Comparison of ENCODE assay signal across 28 cellular contexts in the genomic region with DNA sequence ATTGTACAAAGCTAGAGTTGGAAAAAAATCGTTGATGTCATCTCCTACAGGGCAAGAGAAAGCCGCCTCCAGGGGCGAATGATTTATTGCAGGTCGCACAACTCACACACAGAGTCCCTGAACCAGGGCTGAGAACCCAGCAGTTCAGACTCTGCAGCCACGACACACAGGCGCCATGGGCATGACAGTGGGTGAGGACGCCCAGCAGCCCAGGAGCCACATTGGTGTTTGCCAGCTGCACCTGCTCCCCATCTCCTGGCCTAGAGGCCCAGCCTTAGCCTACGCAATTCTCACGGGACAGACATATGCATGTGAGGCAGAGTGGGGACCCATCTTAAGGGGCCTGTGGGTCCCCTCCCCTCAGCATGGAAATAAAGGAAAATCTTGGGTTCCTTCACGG.
"Had no signal": no experiment of that assay in that cellular context is flagged by ENCODE, and none has a peak within 500 bp of the region (broad histone marks: within the 10 kb centered on the region; RNA-seq: fewer than 3 reads in every experiment).

No MANE protein-coding gene starts in this region.

- FAIRE-seq: astrocyte, TTC549 had no signal

- H3K4me1 Mint-ChIP-seq: activated T-helper 17 cell treated with anti-CD3 and anti-CD28 coated beads, Interleukin-2, amount 50 U/mL, for 72 hours; stimulated activated memory B cell treated with anti-CD40 and anti-IgM and Interleukin-4, amounts not matched to agents 10 μg/mL and 1 μg/mL and 100 μg/mL, for 72 hours had no signal

- ATAC-seq: activated T-cell treated with anti-CD3 and anti-CD28 coated beads, Interleukin-2, amount 50 U/mL, for 4 hours; activated T-helper 17 cell treated with anti-CD3 and anti-CD28 coated beads, Interleukin-2, amount 50 U/mL, for 72 hours; effector memory CD8-positive, alpha-beta T cell; heart right ventricle; left lung; mucosa of descending colon; stimulated activated memory B cell treated with anti-CD40 and anti-IgM and Interleukin-4, amounts not matched to agents 10 μg/mL and 1 μg/mL and 100 μg/mL, for 72 hours; upper lobe of right lung had no signal

- H3K9me3 Mint-ChIP-seq: activated CD4-positive, alpha-beta memory T cell treated with anti-CD3 and anti-CD28 coated beads for 36 hours; activated T-cell treated with anti-CD3 and anti-CD28 coated beads, Interleukin-2, amount 50 U/mL, for 4 hours; activated T-helper 17 cell treated with anti-CD3 and anti-CD28 coated beads, Interleukin-2, amount 50 U/mL, for 72 hours; natural killer cell treated with Interleukin-12 subunit alpha and Interleukin-12 subunit beta and Interleukin-15 and Interleukin-18, amount 100 ng/mL, for 72 hours; stimulated activated memory B cell treated with anti-CD40 and anti-IgM and Interleukin-4, amounts not matched to agents 10 μg/mL and 1 μg/mL and 100 μg/mL, for 72 hours had no signal

- DNase-seq: activated CD4-positive, alpha-beta memory T cell treated with anti-CD3 and anti-CD28 coated beads for 36 hours; activated CD4-positive, alpha-beta T cell treated with anti-CD3 and anti-CD28 coated beads for 48 hours; activated gamma-delta T cell treated with Interleukin-2 at 50 U/mL for 16 hours; activated naive CD4-positive, alpha-beta T cell treated with anti-CD3 and anti-CD28 coated beads, Interleukin-2, amount 50 U/mL, for 16 hours; activated T-cell treated with anti-CD3 and anti-CD28 coated beads, Interleukin-2, amount 50 U/mL, for 4 hours; amniotic stem cell; brain microvascular endothelial cell; cortex of kidney; effector memory CD8-positive, alpha-beta T cell; foreskin fibroblast; heart right ventricle; kidney glomerular epithelial cell; left lung; mesendoderm; mucosa of descending colon; retina; stimulated activated CD4-positive, alpha-beta T cell treated with anti-CD3 and anti-CD28 coated beads, Interleukin-1b, Interleukin-23, amount 100 ng/mL, for 48 hours; stimulated activated CD4-positive, alpha-beta T cell treated with anti-CD3 and anti-CD28 coated beads, Interleukin-4, amount 100 ng/mL, for 4 hours; stimulated activated CD8-positive, alpha-beta memory T cell treated with anti-CD3 and anti-CD28 coated beads, Interleukin-4, amount 100 ng/mL, for 48 hours; T-helper 9 cell; tibial artery; upper lobe of right lung had no signal

- H3K27ac Mint-ChIP-seq: activated CD4-positive, alpha-beta memory T cell treated with anti-CD3 and anti-CD28 coated beads for 36 hours; activated T-helper 17 cell treated with anti-CD3 and anti-CD28 coated beads, Interleukin-2, amount 50 U/mL, for 72 hours; effector memory CD8-positive, alpha-beta T cell; natural killer cell treated with Interleukin-12 subunit alpha and Interleukin-12 subunit beta and Interleukin-15 and Interleukin-18, amount 100 ng/mL, for 72 hours; stimulated activated memory B cell treated with anti-CD40 and anti-IgM and Interleukin-4, amounts not matched to agents 10 μg/mL and 1 μg/mL and 100 μg/mL, for 72 hours; T-helper 1 cell treated with Interleukin-12 subunit alpha and Interleukin-12 subunit beta and Interleukin-4 antibody, amounts not matched to agents 30 μg/mL and 1 μg/mL, for 36 hours had no signal

- H3K4me3 Mint-ChIP-seq: activated CD4-positive, alpha-beta memory T cell treated with anti-CD3 and anti-CD28 coated beads for 36 hours; activated T-cell treated with anti-CD3 and anti-CD28 coated beads, Interleukin-2, amount 50 U/mL, for 4 hours; activated T-helper 17 cell treated with anti-CD3 and anti-CD28 coated beads, Interleukin-2, amount 50 U/mL, for 72 hours; effector memory CD8-positive, alpha-beta T cell; natural killer cell treated with Interleukin-12 subunit alpha and Interleukin-12 subunit beta and Interleukin-15 and Interleukin-18, amount 100 ng/mL, for 72 hours; stimulated activated memory B cell treated with anti-CD40 and anti-IgM and Interleukin-4, amounts not matched to agents 10 μg/mL and 1 μg/mL and 100 μg/mL, for 72 hours; T-helper 1 cell treated with Interleukin-12 subunit alpha and Interleukin-12 subunit beta and Interleukin-4 antibody, amounts not matched to agents 30 μg/mL and 1 μg/mL, for 36 hours had no signal

- H3K27me3 Mint-ChIP-seq: activated CD4-positive, alpha-beta memory T cell treated with anti-CD3 and anti-CD28 coated beads for 36 hours; stimulated activated memory B cell treated with anti-CD40 and anti-IgM and Interleukin-4, amounts not matched to agents 10 μg/mL and 1 μg/mL and 100 μg/mL, for 72 hours had no signal

- H3K36me3 Mint-ChIP-seq: activated CD4-positive, alpha-beta memory T cell treated with anti-CD3 and anti-CD28 coated beads for 36 hours; natural killer cell treated with Interleukin-12 subunit alpha and Interleukin-12 subunit beta and Interleukin-15 and Interleukin-18, amount 100 ng/mL, for 72 hours; stimulated activated memory B cell treated with anti-CD40 and anti-IgM and Interleukin-4, amounts not matched to agents 10 μg/mL and 1 μg/mL and 100 μg/mL, for 72 hours had no signal
